Comparison of ENCODE assay signal across 8 cellular contexts in genomic region chr7:127678947-127679346, GRCh38. TPM values are rescaled to one million over a fixed set of nuclear protein-coding genes. Genes with fewer than 3 reads are reported as not detected.
DNase-seq lines count a peak whose midpoint lies in the region; ATAC-seq and TF ChIP-seq lines count a peak whose summit lies in the region.

No MANE protein-coding gene starts in this region.

- H3K36me3 ChIP-seq in brain microvascular endothelial cell (replicated peaks) (peaks cover 3% of the 10 kb centered on the region), hepatocyte (replicated peaks; ENCODE audit: insufficient read depth, low read depth) (no peaks in the 10 kb centered on the region)

- in situ Hi-C loops in brain microvascular endothelial cell (cut with HindIII; ENCODE audit: low pct_ligation_motif_present, low sequenced_read_pairs), result no loop called here

- TF ChIP-seq CTCF in GM12865 (IDR thresholded peaks at IDR 0.05; ENCODE audit: insufficient read depth, low read depth, low read length, missing control alignments) (no peak), brain microvascular endothelial cell (IDR thresholded peaks at IDR 0.05; ENCODE audit: low read depth, low read length, missing control alignments) (no peak), hepatocyte (IDR thresholded peaks at IDR 0.05; ENCODE audit: poor library complexity) (no peak)

- WGBS in hepatocyte (ENCODE audit: low lambda C conversion rate, missing lambda C conversion rate), result 92% methylated on average over 3 of the region's 3 CpGs

- ATAC-seq in GM19467 (IDR thresholded peaks at IDR 0.05; ENCODE audit: unreplicated experiment) (peak; percentile 72), HG03108 (IDR thresholded peaks at IDR 0.05; ENCODE audit: unreplicated experiment) (peak; percentile 74)

- no peaks in the 10 kb centered on the region for H3K9me3 ChIP-seq in hepatocyte (ENCODE audit: low read depth)

- no peak overlapping the region for H3K4me2 ChIP-seq in hepatocyte

- DNase-seq in GM12865 (ENCODE audit: low read depth), result peak; percentile 79
- peak; percentile 33 for DNase-seq in brain microvascular endothelial cell
- no peak for DNase-seq in substantia nigra (lab: John Stamatoyannopoulos, UW)
- DNase-seq in CD1c-positive myeloid dendritic cell (ENCODE audit: extremely low spot score), result no peak
- DNase-seq in hepatocyte (ENCODE audit: low spot score), result no peak
- no peak for DNase-seq in central memory CD4-positive, alpha-beta T cell

- peaks cover 97% of the 10 kb centered on the region for H3K79me2 ChIP-seq in hepatocyte

- H3K4me3 ChIP-seq in GM12865 (ENCODE audit: low read depth, low read length) (no peak overlapping the region; the same call in 1 of the 2 replicates), brain microvascular endothelial cell (ENCODE audit: low read depth, low read length) (no peak overlapping the region), hepatocyte (no peak overlapping the region)

- no peaks in the 10 kb centered on the region for H3K9me2 ChIP-seq in hepatocyte (replicated peaks; ENCODE audit: insufficient read depth)

- no peak overlapping the region for H3K27ac ChIP-seq in brain microvascular endothelial cell
- H3K27ac ChIP-seq in substantia nigra (ENCODE audit: low read depth, low read length, poor library complexity, severe bottlenecking), result no peak overlapping the region
- no peak overlapping the region for H3K27ac ChIP-seq in hepatocyte

- no peak overlapping the region for H2AFZ ChIP-seq in hepatocyte

- H3K27me3 ChIP-seq in brain microvascular endothelial cell (replicated peaks), result no peaks in the 10 kb centered on the region
- no peaks in the 10 kb centered on the region for H3K27me3 ChIP-seq in hepatocyte

- peaks cover 11% of the 10 kb centered on the region for H3K4me1 ChIP-seq in hepatocyte (ENCODE audit: insufficient read depth)

- peaks cover 68% of the 10 kb centered on the region for H4K20me1 ChIP-seq in hepatocyte (ENCODE audit: insufficient read depth, poor library complexity, severe bottlenecking)

RNA-seq across cellular contexts. Expression of gene SND1, which starts 27.0 kb away (rescaled TPM):
- total RNA-seq in hepatocyte, result 200 and 205 TPM in 2 replicates
- 130 and 141 TPM in 2 replicates for polyA plus RNA-seq in hepatocyte

Comparison
In these comparisons a context has a peak if more than half of its experiments do, and no peak if none do; other contexts are left out.
1. DNase-seq: peak in GM12865 (single experiment) and brain microvascular endothelial cell (single experiment); none in substantia nigra (0 of 49), CD1c-positive myeloid dendritic cell (single experiment), hepatocyte (single experiment) and central memory CD4-positive, alpha-beta T cell (single experiment).